In genomic region chr1:34681481-34682451, GRCh38 we compare ENCODE assay signal across 8 cellular contexts.
DNase-seq lines count a peak whose midpoint lies in the region; ATAC-seq, FAIRE-seq and TF ChIP-seq lines count a peak whose summit lies in the region.

No MANE protein-coding gene starts in this region.

- no peaks in the 10 kb centered on the region for H3K36me3 ChIP-seq in PC-9 (ENCODE audit: low read depth)

- H3K9me3 ChIP-seq in PC-9 (ENCODE audit: insufficient read depth, low read depth) = no peaks in the 10 kb centered on the region

- H2AFZ ChIP-seq in PC-9 = no peak overlapping the region

- CTCF ChIA-PET in PC-9 (lab: Charles Lee) = no interaction called here

- H3K27me3 ChIP-seq in PC-9 (ENCODE audit: insufficient read depth, low read depth) = 0 out of 2 replicates have a peak, but pooled peaks cover 14% of the 10 kb centered on the region

- H3K4me3 ChIP-seq in HFF-Myc (replicated peaks; ENCODE audit: low read depth, low read length) (no peak overlapping the region), PC-9 (no peak overlapping the region)

- no peak for FAIRE-seq in D721Med (lab: Jason Lieb, UNC)

- no peaks in the 10 kb centered on the region for H3K79me2 ChIP-seq in PC-9 (ENCODE audit: low read depth)

- no peak overlapping the region for H3K4me2 ChIP-seq in PC-9

- POLR2A ChIA-PET in PC-9 (lab: Charles Lee; ENCODE audit: unreplicated experiment) = no interaction called here

- H3K4me1 ChIP-seq in PC-9 (replicated peaks; ENCODE audit: insufficient read depth) = no peaks in the 10 kb centered on the region

- DNase-seq in D721Med (ENCODE audit: insufficient read length, low spot score) = no peak
- peak; percentile 12 for DNase-seq in HFF-Myc (ENCODE audit: extremely low read depth, low read depth)
- DNase-seq in PC-9 = peak in 1 of 2 experiments; percentile 30
- DNase-seq in amniotic epithelial cell (ENCODE audit: low read depth) = peak; percentile 10
- DNase-seq in inferior parietal cortex (ENCODE audit: extremely low spot score) = peak; percentile 82
- DNase-seq in stimulated activated CD4-positive, alpha-beta T cell treated with anti-CD3 and anti-CD28 coated beads, Interleukin-1b, Interleukin-23, amount 100 ng/mL, for 48 hours = peak; percentile 38

- no peak for ATAC-seq in GM19463 (IDR thresholded peaks at IDR 0.05; ENCODE audit: unreplicated experiment)
- no peak for ATAC-seq in HG02840 (IDR thresholded peaks at IDR 0.05; ENCODE audit: low FRiP score, unreplicated experiment)

- H3K9me2 ChIP-seq in PC-9 (ENCODE audit: insufficient read depth) = no peaks in the 10 kb centered on the region

- no TSS peak for BruUV-seq in PC-9 (replicated peaks; lab: Mats Ljungman, UMichigan)

- intact Hi-C loops in PC-9 (cut with micrococcal nuclease; ENCODE audit: unreplicated experiment) = loop anchor here (1.0 kb wide), 1 partner anchor 171 kb away; no protein-coding TSS in a partner anchor

- no peak overlapping the region for H3K27ac ChIP-seq in PC-9

- H4K20me1 ChIP-seq in PC-9 (ENCODE audit: insufficient read depth) = no peaks in the 10 kb centered on the region

- no peaks in the 10 kb centered on the region for H3F3A ChIP-seq in PC-9 (ENCODE audit: insufficient read depth, low read depth)

- TF ChIP-seq CTCF in D721Med (IDR thresholded peaks at IDR 0.05; ENCODE audit: insufficient read depth, missing control alignments) = peak; percentile 63
- TF ChIP-seq CTCF in HFF-Myc (IDR thresholded peaks at IDR 0.05; ENCODE audit: low read depth, low read length, missing control alignments) = peak; percentile 78
- peak; percentile 86 for TF ChIP-seq CTCF in PC-9 (conservative IDR thresholded peaks at IDR 0.05)
